7 cellular contexts compared by ENCODE assay signal in the genomic region with DNA sequence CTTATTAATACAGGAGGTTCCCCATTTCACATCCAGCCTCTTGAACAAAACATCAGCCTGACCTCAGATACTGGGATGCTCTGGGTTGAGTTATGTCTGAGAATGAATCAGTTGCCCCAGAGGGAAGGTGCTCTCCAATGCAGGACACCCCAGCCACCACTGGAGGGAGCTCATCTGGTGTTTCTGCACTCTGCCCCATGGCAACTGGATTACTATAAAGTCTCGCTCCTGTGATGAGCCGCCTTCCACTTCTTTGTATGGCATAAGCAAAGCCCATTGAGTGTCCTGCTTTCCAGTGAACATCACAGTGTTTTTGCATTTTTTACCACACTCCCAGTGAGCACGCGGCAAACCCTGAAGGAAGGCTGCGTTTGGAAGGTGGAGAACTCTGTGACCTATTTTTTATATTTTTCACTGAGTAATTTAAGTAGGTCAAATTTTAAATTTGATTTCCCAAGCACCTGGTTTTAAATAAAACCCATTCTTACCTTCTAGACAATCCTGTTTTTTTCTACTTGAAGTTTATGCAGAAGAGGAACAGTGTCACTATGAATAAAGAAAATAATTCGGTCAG.
DNase-seq lines count a peak whose midpoint lies in the region; ATAC-seq and TF ChIP-seq lines count a peak whose summit lies in the region.

No MANE protein-coding gene starts in this region.

- no peaks in the 10 kb centered on the region for H3K27me3 ChIP-seq in OCI-LY1 (ENCODE audit: insufficient read depth, low read length)
- peaks cover 0 to 8% (median 0%) of the 10 kb centered on the region in 3 donors for H3K27me3 ChIP-seq in stomach

- DNase-seq in GM10266 (ENCODE audit: extremely low spot score) (peak; percentile 64), iPS-NIHi11 (ENCODE audit: low spot score) (peak; percentile 76), stomach (peak; percentile 76)
- peak; percentile 66 for DNase-seq in activated effector memory CD4-positive, alpha-beta T cell treated with anti-CD3 and anti-CD28 coated beads, Interleukin-2, amount 50 U/mL, for 16 hours

- no peak overlapping the region for H2AFZ ChIP-seq in OCI-LY1 (ENCODE audit: low read length)

- no peak overlapping the region for H3K4me2 ChIP-seq in OCI-LY1 (ENCODE audit: low read length)

- H3K36me3 ChIP-seq in OCI-LY1 (ENCODE audit: insufficient read depth, low read length): no peaks in the 10 kb centered on the region
- no peaks in the 10 kb centered on the region for H3K36me3 ChIP-seq in stomach

- H3K27ac ChIP-seq in OCI-LY1 (ENCODE audit: low read depth, low read length, poor library complexity, severe bottlenecking) (no peak overlapping the region), stomach (no peak overlapping the region)

- H3K9ac ChIP-seq in OCI-LY1 (ENCODE audit: low read length): no peak overlapping the region

- ATAC-seq in GM21390 (IDR thresholded peaks at IDR 0.05; ENCODE audit: unreplicated experiment) (peak; percentile 88), HG03521 (IDR thresholded peaks at IDR 0.05; ENCODE audit: unreplicated experiment) (peak; percentile 92)

- no peaks in the 10 kb centered on the region for H3F3A ChIP-seq in OCI-LY1 (ENCODE audit: insufficient read depth, low read length)

- TF ChIP-seq POLR2A in stomach (IDR thresholded peaks at IDR 0.05): no peak

- WGBS in stomach, 5 donors: 57 to 74% (median 67%) methylated on average over 6 of the region's 6 CpGs

- no peaks in the 10 kb centered on the region for H4K20me1 ChIP-seq in OCI-LY1 (ENCODE audit: insufficient read depth, low read length)

- H3K9me3 ChIP-seq in OCI-LY1 (ENCODE audit: low read length) (no peaks in the 10 kb centered on the region), stomach (no peaks in the 10 kb centered on the region)

- TF ChIP-seq EP300 in stomach (IDR thresholded peaks at IDR 0.05): no peak

- no peaks in the 10 kb centered on the region for H3K9me2 ChIP-seq in OCI-LY1 (ENCODE audit: low read depth, low read length)

- intact Hi-C loops in stomach (cut with DNase I; ENCODE audit: low total_unique reads): no loop called here

- TF ChIP-seq CTCF in GM10266 (IDR thresholded peaks at IDR 0.05; ENCODE audit: control insufficient read depth, insufficient read depth, low read depth, missing control alignments) (peak; percentile 75), OCI-LY1 (IDR thresholded peaks at IDR 0.05; ENCODE audit: low read length) (peak; percentile 79), stomach (IDR thresholded peaks at IDR 0.05) (peak in 5 of 7 experiments; percentile 48 to 80 (median 61))

- H3K4me1 ChIP-seq in OCI-LY1 (ENCODE audit: insufficient read depth, low read length, severe bottlenecking) (no peaks in the 10 kb centered on the region), stomach (peaks cover 0 to 4% (median 0%) of the 10 kb centered on the region in 4 donors)

- no peak overlapping the region for H3K4me3 ChIP-seq in OCI-LY1 (ENCODE audit: low read depth, low read length, poor library complexity, severe bottlenecking)
- no peak overlapping the region for H3K4me3 ChIP-seq in stomach

- H3K79me2 ChIP-seq in OCI-LY1 (ENCODE audit: insufficient read depth, low read length): no peaks in the 10 kb centered on the region
